Comparison of ENCODE assay signal across 8 cellular contexts in the genomic region with DNA sequence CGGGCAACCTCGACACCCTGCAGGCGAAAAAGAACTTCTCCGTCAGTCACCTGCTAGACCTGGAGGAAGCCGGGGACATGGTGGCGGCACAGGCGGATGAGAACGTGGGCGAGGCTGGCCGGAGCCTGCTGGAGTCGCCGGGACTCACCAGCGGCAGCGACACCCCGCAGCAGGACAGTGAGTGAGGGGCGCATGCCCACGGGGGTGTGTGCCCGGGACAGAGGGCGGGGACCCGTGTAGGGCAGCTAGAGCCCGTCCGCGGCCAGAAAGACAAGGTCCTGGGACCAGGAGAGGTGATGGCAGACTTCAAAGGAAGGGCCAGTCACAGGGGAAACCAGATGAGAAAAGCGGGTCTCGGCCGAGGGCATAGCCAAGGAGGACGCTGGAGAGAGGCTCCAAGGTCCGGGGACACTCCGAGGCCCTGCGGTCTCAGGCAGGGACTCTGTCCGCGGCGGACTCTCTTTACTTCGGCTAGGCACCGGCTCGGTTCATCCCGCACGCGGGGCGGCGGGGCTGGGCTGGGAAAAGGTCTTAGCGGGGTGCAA. TPM values are rescaled to one million over a fixed set of nuclear protein-coding genes. Genes with fewer than 3 reads are reported as not detected.
DNase-seq lines count a peak whose midpoint lies in the region; ATAC-seq and TF ChIP-seq lines count a peak whose summit lies in the region.

No MANE protein-coding gene starts in this region.

- ATAC-seq in HG03108 (IDR thresholded peaks at IDR 0.05; ENCODE audit: unreplicated experiment) (no peak), HG03280 (IDR thresholded peaks at IDR 0.05; ENCODE audit: unreplicated experiment) (no peak), GM21737 (IDR thresholded peaks at IDR 0.05; ENCODE audit: unreplicated experiment) (no peak)

- no peaks in the 10 kb centered on the region for H3K36me3 ChIP-seq in HEK293 (ENCODE audit: control insufficient read depth in 2 of 2, insufficient read depth in 1 of 2, low read length in 2 of 2)
- no peaks in the 10 kb centered on the region for H3K36me3 ChIP-seq in adipocyte (ENCODE audit: control insufficient read depth, insufficient read depth, low read length, severe bottlenecking)
- peaks cover 16% of the 10 kb centered on the region for H3K36me3 ChIP-seq in skeletal muscle satellite cell (ENCODE audit: insufficient read depth, low read length)

- peak overlapping the region; percentile 99 for H3K9ac ChIP-seq in adipocyte (ENCODE audit: low read length)
- peak overlapping the region; percentile 90 for H3K9ac ChIP-seq in skeletal muscle satellite cell (ENCODE audit: low read depth, low read length)

- 0 out of 2 replicates have a peak, but pooled peaks have one; percentile 13 for TF ChIP-seq CTCF in HEK293 (tag by site-specific recombination; IDR thresholded peaks at IDR 0.05)

- H3K27me3 ChIP-seq in adipocyte (replicated peaks; ENCODE audit: control insufficient read depth, insufficient read depth, low read length) (no peaks in the 10 kb centered on the region), skeletal muscle satellite cell (ENCODE audit: control insufficient read depth, insufficient read depth, low read length) (no peaks in the 10 kb centered on the region)

- peak overlapping the region; percentile 99 for H3K4me2 ChIP-seq in skeletal muscle satellite cell (ENCODE audit: low read length)

- H3K4me1 ChIP-seq in HEK293 (ENCODE audit: control insufficient read depth, insufficient read depth, low read length) (0 out of 2 replicates have a peak, but pooled peaks cover 2% of the 10 kb centered on the region), adipocyte (ENCODE audit: control insufficient read depth, insufficient read depth, low read length) (peaks cover 36% of the 10 kb centered on the region), skeletal muscle satellite cell (ENCODE audit: control insufficient read depth, insufficient read depth, low read length) (peaks cover 42% of the 10 kb centered on the region)

- CTCF ChIA-PET in HEK293 (lab: Yijun Ruan, JAX), result interaction anchor here (0.6 to 0.9 kb wide), 2 partner anchors 25 to 188 kb away, joined by 3 read pairs; no protein-coding TSS in a partner anchor

- H3K9me3 ChIP-seq in HEK293 (ENCODE audit: control insufficient read depth, insufficient read depth, low read depth, low read length), result no peaks in the 10 kb centered on the region
- H3K9me3 ChIP-seq in adipocyte (ENCODE audit: control insufficient read depth, low read length), result no peaks in the 10 kb centered on the region
- no peaks in the 10 kb centered on the region for H3K9me3 ChIP-seq in skeletal muscle satellite cell (replicated peaks; ENCODE audit: low read length)

- POLR2A ChIA-PET in HEK293 (lab: Yijun Ruan, JAX), result no interaction called here

- H3K4me3 ChIP-seq in HEK293 (ENCODE audit: low read depth, low read length), result peak overlapping the region; percentile 36
- peak overlapping the region; percentile 90 for H3K4me3 ChIP-seq in adipocyte (ENCODE audit: low read length)
- H3K4me3 ChIP-seq in iPS-11a (ENCODE audit: low read depth, low read length), result peak overlapping the region; percentile 37
- peak overlapping the region; percentile 98 for H3K4me3 ChIP-seq in skeletal muscle satellite cell (ENCODE audit: low read length)

- no peak overlapping the region; the same call in 1 of the 2 replicates for H3K27ac ChIP-seq in HEK293 (ENCODE audit: extremely low read depth, low read depth, low read length)

- DNase-seq in adipocyte (ENCODE audit: low read depth) (peak; percentile 49), DMS79 (lab: John Stamatoyannopoulos, UW) (no peak)

TF ChIP-seq in HEK293, 187 proteins besides CTCF, POLR2A, EP300 and RAD21 (continues in another document):
- TF ChIP-seq, protein P1, sequence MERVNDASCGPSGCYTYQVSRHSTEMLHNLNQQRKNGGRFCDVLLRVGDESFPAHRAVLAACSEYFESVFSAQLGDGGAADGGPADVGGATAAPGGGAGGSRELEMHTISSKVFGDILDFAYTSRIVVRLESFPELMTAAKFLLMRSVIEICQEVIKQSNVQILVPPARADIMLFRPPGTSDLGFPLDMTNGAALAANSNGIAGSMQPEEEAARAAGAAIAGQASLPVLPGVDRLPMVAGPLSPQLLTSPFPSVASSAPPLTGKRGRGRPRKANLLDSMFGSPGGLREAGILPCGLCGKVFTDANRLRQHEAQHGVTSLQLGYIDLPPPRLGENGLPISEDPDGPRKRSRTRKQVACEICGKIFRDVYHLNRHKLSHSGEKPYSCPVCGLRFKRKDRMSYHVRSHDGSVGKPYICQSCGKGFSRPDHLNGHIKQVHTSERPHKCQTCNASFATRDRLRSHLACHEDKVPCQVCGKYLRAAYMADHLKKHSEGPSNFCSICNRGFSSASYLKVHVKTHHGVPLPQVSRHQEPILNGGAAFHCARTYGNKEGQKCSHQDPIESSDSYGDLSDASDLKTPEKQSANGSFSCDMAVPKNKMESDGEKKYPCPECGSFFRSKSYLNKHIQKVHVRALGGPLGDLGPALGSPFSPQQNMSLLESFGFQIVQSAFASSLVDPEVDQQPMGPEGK (tag by site-specific recombination; IDR thresholded peaks at IDR 0.05), result peak; percentile 21; the same call in 1 of the 2 replicates
- TF ChIP-seq WT1 (tag by site-specific recombination; IDR thresholded peaks at IDR 0.05) (no peak), ZBTB8A (tag by site-specific recombination; IDR thresholded peaks at IDR 0.05) (no peak), HOXC10 (CRISPR knock-in tag; IDR thresholded peaks at IDR 0.05) (no peak), ZNF2 (tag by site-specific recombination; IDR thresholded peaks at IDR 0.05) (no peak), ZNF335 (tag by site-specific recombination; conservative IDR thresholded peaks at IDR 0.05) (peak; percentile 93), ZNF777 (tag by site-specific recombination; IDR thresholded peaks at IDR 0.05; ENCODE audit: borderline replicate concordance) (peak; percentile 26; the same call in 1 of the 2 replicates), ZNF530 (tag by site-specific recombination; IDR thresholded peaks at IDR 0.05; ENCODE audit: low read depth) (no peak), ZBTB48 (tag by site-specific recombination; IDR thresholded peaks at IDR 0.05) (peak; percentile 52)
- TF ChIP-seq, protein P2, sequence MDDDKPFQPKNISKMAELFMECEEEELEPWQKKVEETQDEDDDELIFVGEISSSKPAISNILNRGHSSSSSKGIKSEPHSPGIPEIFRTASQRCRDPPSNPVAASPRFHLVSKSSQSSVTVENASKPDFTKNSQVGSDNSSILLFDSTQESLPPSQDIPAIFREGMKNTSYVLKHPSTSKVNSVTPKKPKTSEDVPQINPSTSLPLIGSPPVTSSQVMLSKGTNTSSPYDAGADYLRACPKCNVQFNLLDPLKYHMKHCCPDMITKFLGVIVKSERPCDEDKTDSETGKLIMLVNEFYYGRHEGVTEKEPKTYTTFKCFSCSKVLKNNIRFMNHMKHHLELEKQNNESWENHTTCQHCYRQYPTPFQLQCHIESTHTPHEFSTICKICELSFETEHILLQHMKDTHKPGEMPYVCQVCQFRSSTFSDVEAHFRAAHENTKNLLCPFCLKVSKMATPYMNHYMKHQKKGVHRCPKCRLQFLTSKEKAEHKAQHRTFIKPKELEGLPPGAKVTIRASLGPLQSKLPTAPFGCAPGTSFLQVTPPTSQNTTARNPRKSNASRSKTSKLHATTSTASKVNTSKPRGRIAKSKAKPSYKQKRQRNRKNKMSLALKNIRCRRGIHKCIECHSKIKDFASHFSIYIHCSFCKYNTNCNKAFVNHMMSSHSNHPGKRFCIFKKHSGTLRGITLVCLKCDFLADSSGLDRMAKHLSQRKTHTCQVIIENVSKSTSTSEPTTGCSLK (tag by site-specific recombination; IDR thresholded peaks at IDR 0.05), result no peak
- TF ChIP-seq, protein P3, sequence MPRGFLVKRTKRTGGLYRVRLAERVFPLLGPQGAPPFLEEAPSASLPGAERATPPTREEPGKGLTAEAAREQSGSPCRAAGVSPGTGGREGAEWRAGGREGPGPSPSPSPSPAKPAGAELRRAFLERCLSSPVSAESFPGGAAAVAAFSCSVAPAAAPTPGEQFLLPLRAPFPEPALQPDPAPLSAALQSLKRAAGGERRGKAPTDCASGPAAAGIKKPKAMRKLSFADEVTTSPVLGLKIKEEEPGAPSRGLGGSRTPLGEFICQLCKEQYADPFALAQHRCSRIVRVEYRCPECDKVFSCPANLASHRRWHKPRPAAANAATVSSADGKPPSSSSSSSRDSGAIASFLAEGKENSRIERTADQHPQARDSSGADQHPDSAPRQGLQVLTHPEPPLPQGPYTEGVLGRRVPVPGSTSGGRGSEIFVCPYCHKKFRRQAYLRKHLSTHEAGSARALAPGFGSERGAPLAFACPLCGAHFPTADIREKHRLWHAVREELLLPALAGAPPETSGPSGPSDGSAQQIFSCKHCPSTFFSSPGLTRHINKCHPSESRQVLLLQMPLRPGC (tag by site-specific recombination; IDR thresholded peaks at IDR 0.05), result no peak
- TF ChIP-seq, protein P4, sequence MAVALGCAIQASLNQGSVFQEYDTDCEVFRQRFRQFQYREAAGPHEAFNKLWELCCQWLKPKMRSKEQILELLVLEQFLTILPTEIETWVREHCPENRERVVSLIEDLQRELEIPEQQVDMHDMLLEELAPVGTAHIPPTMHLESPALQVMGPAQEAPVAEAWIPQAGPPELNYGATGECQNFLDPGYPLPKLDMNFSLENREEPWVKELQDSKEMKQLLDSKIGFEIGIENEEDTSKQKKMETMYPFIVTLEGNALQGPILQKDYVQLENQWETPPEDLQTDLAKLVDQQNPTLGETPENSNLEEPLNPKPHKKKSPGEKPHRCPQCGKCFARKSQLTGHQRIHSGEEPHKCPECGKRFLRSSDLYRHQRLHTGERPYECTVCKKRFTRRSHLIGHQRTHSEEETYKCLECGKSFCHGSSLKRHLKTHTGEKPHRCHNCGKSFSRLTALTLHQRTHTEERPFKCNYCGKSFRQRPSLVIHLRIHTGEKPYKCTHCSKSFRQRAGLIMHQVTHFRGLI (tag by site-specific recombination; IDR thresholded peaks at IDR 0.05), result no peak
- TF ChIP-seq, protein P5, sequence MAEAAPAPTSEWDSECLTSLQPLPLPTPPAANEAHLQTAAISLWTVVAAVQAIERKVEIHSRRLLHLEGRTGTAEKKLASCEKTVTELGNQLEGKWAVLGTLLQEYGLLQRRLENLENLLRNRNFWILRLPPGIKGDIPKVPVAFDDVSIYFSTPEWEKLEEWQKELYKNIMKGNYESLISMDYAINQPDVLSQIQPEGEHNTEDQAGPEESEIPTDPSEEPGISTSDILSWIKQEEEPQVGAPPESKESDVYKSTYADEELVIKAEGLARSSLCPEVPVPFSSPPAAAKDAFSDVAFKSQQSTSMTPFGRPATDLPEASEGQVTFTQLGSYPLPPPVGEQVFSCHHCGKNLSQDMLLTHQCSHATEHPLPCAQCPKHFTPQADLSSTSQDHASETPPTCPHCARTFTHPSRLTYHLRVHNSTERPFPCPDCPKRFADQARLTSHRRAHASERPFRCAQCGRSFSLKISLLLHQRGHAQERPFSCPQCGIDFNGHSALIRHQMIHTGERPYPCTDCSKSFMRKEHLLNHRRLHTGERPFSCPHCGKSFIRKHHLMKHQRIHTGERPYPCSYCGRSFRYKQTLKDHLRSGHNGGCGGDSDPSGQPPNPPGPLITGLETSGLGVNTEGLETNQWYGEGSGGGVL (tag by site-specific recombination; IDR thresholded peaks at IDR 0.05), result peak; percentile 37; the same call in 1 of the 2 replicates

RNA-seq across cellular contexts. Expression of a gene that starts 0.4 kb away (rescaled TPM):
- 228 and 249 TPM in 2 replicates for total RNA-seq in skeletal muscle satellite cell (2012; rRNA removed)

Comparison
In these comparisons a context has a peak if more than half of its experiments do, and no peak if none do; other contexts are left out.
1. H3K4me3 ChIP-seq: peak in every context shown above with its lines; median percentile 98 in skeletal muscle satellite cell; 90 in adipocyte; 37 in iPS-11a; 36 in HEK293.